In the genomic region with DNA sequence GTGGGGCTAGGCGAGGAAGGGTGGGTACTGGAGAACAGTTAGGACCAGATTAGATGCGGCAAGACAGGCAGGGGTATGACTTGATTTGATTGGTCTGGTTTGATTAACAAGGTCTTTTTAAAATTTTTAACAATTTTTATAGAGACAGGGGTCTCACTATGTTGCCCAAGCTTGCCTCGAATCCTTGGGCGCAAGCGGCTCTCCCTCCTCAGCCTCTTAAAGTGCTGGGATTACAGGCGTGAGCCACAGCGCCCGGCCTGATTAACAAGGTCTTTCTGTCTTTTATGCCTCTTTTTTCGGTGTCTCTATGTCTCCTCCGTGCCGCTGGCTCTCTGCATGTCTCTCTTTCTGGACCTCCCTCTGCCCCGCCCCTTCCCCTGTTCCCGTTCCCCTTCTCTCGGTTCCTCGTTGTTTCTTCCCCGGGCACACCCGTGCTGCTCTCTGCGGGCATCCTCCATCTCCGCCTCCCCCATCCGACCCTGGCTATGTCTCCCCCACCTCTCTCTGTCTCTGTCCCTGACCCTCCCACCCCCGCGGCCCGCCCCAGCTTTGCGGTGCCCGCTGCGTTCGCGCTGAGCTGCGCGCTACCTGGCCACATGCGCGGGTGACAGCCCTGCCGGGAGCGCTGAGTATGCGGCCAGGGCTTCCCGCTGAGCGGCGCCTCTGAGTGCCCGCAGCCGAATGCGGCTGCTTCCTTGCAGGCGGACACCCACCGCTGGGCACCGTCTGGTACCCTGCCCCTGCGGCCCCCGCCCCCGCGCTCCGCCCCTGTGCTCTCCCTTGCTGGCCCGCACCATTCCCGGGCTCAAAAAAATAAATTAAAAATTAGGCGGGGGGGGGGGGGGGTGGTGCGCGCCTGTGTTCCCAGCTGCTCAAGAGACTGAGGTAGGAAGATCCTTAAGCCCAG, we compare ENCODE assay signal across 6 cellular contexts. TPM values are rescaled to one million over a fixed set of nuclear protein-coding genes. Genes with fewer than 3 reads are reported as not detected.
DNase-seq lines count a peak whose midpoint lies in the region; ATAC-seq and TF ChIP-seq lines count a peak whose summit lies in the region.

No MANE protein-coding gene starts in this region.

- no peaks in the 10 kb centered on the region for H3K79me2 ChIP-seq in ACC112 (ENCODE audit: control insufficient read depth, insufficient read depth, low read length, unreplicated experiment)

- TF ChIP-seq CTCF in activated B cell treated with CpG ODN at 0.5 μM for 24 hours (IDR thresholded peaks at IDR 0.05): no peak

- intact Hi-C loops in activated B cell treated with CpG ODN at 0.5 μM for 24 hours (cut with micrococcal nuclease): loop anchor here (2.0 kb wide), 1 partner anchor 68 kb away; a partner anchor contains a TSS

- H3K27me3 Mint-ChIP-seq in activated B cell treated with CpG ODN at 0.5 μM for 24 hours: peaks cover 30% of the 10 kb centered on the region

- peaks cover 8% of the 10 kb centered on the region for H3K4me1 Mint-ChIP-seq in activated B cell treated with CpG ODN at 0.5 μM for 24 hours

- peaks cover 26% of the 10 kb centered on the region for H3K27me3 ChIP-seq in ACC112 (ENCODE audit: insufficient read depth, low read length)

- peak overlapping the region; percentile 91 for H3K4me3 Mint-ChIP-seq in activated B cell treated with CpG ODN at 0.5 μM for 24 hours

- no peak overlapping the region for H2AFZ ChIP-seq in ACC112 (ENCODE audit: low read length, unreplicated experiment)

- CTCF ChIA-PET in activated B cell treated with CpG ODN at 0.5 μM for 24 hours (lab: Charles Lee): no interaction called here

- POLR2A ChIA-PET in activated B cell treated with CpG ODN at 0.5 μM for 24 hours (lab: Charles Lee): interaction anchor here (0.7 kb wide), 1 partner anchor 57 kb away, joined by 5 read pairs; no protein-coding TSS in a partner anchor

- peak overlapping the region; percentile 57 for H3K4me3 ChIP-seq in ACC112 (ENCODE audit: low read depth, low read length)
- H3K4me3 ChIP-seq in Jurkat, Clone E6-1 (ENCODE audit: low read length): peak overlapping the region; percentile 51

- no peaks in the 10 kb centered on the region for H3K4me1 ChIP-seq in ACC112 (ENCODE audit: control insufficient read depth, insufficient read depth, low read length, unreplicated experiment)

- H3K27ac Mint-ChIP-seq in activated B cell treated with CpG ODN at 0.5 μM for 24 hours: peak overlapping the region; percentile 41

- H3K9me3 Mint-ChIP-seq in activated B cell treated with CpG ODN at 0.5 μM for 24 hours: no peaks in the 10 kb centered on the region

- no peak overlapping the region for H3K27ac ChIP-seq in ACC112 (ENCODE audit: low read depth, low read length)

- no peaks in the 10 kb centered on the region for H3K36me3 ChIP-seq in ACC112 (ENCODE audit: insufficient read depth, low read length)

- peak; percentile 93 for ATAC-seq in activated B cell treated with CpG ODN at 0.5 μM for 24 hours (ENCODE audit: low read depth)
- no peak for ATAC-seq in GM18520 (IDR thresholded peaks at IDR 0.05; ENCODE audit: unreplicated experiment)
- no peak for ATAC-seq in GM18519 (IDR thresholded peaks at IDR 0.05; ENCODE audit: low FRiP score, unreplicated experiment)

- no peaks in the 10 kb centered on the region for H3K36me3 Mint-ChIP-seq in activated B cell treated with CpG ODN at 0.5 μM for 24 hours (ENCODE audit: low read depth)

- DNase-seq in Jurkat, Clone E6-1 (ENCODE audit: low read depth, low spot score): no peak
- DNase-seq in activated B cell treated with CpG ODN at 0.5 μM for 24 hours (peak; percentile 46), iPS-NIHi11 (ENCODE audit: low spot score) (peak; percentile 70)

RNA-seq across cellular contexts. Expression of a gene that starts 8.1 kb away (rescaled TPM):
- 17.9 TPM for polyA plus RNA-seq in Jurkat, Clone E6-1 (2012; ENCODE audit: insufficient read depth, insufficient read length)
- total RNA-seq in activated B cell treated with CpG ODN at 0.5 μM for 24 hours: 20.3 and 21.9 TPM in 2 replicates

RNA-seq across cellular contexts. Expression of a gene that starts 21.7 kb away (rescaled TPM):
- polyA plus RNA-seq in Jurkat, Clone E6-1 (2012; ENCODE audit: insufficient read depth, insufficient read length): 1.9 TPM
- 2.1 and 3.7 TPM in 2 replicates for total RNA-seq in activated B cell treated with CpG ODN at 0.5 μM for 24 hours

RNA-seq across cellular contexts. Expression of a gene that starts 27.1 kb away (rescaled TPM):
- 43.5 TPM for polyA plus RNA-seq in Jurkat, Clone E6-1 (2012; ENCODE audit: insufficient read depth, insufficient read length)
- 32.7 and 39.7 TPM in 2 replicates for total RNA-seq in activated B cell treated with CpG ODN at 0.5 μM for 24 hours

RNA-seq across cellular contexts. Expression of a gene that starts 45.8 kb away (rescaled TPM):
- 5.3 TPM for polyA plus RNA-seq in Jurkat, Clone E6-1 (2012; ENCODE audit: insufficient read depth, insufficient read length)
- total RNA-seq in activated B cell treated with CpG ODN at 0.5 μM for 24 hours: 0.20 and 0.62 TPM in 2 replicates

RNA-seq across cellular contexts. Expression of a gene that starts 50.7 kb away (rescaled TPM):
- 17.1 TPM for polyA plus RNA-seq in Jurkat, Clone E6-1 (2012; ENCODE audit: insufficient read depth, insufficient read length)
- 1.8 TPM in 2 replicates for total RNA-seq in activated B cell treated with CpG ODN at 0.5 μM for 24 hours
